ENCODE assay signal across 23 cellular contexts in genomic region chr1:53636621-53637171, GRCh38.
DNase-seq lines count a peak whose midpoint lies in the region; TF ChIP-seq lines count a peak whose summit lies in the region.
"Had no signal": no experiment of that assay in that cellular context is flagged by ENCODE, and none has a peak within 500 bp of the region (broad histone marks: within the 10 kb centered on the region; RNA-seq: fewer than 3 reads in every experiment).

No MANE protein-coding gene starts in this region.

- intact Hi-C loops in Caco-2 (cut with micrococcal nuclease; ENCODE audit: unreplicated experiment), result loop anchor here (1.0 kb wide), 1 partner anchor 151 kb away; no protein-coding TSS in a partner anchor

- no peak overlapping the region for H3K9ac ChIP-seq in trophoblast cell (ENCODE audit: low read length)
- H3K9ac ChIP-seq: KMS-11, parathyroid adenoma had no signal

- H3K9me3 Mint-ChIP-seq in Caco-2 (ENCODE audit: unreplicated experiment), result no peaks in the 10 kb centered on the region
- no peaks in the 10 kb centered on the region for H3K9me3 Mint-ChIP-seq in chondrocyte (ENCODE audit: low read depth)
- H3K9me3 Mint-ChIP-seq: activated CD8-positive, alpha-beta T cell treated with anti-CD3 and anti-CD28 coated beads for 36 hours; activated naive CD4-positive, alpha-beta T cell treated with anti-CD3 and anti-CD28 coated beads, Interleukin-2, amount 50 U/mL, for 72 hours; activated T-cell treated with anti-CD3 and anti-CD28 coated beads, Interleukin-2, amount 50 U/mL, for 72 hours; CD4-positive, alpha-beta T cell; natural killer cell treated with Interleukin-12 subunit alpha and Interleukin-12 subunit beta and Interleukin-15 and Interleukin-18, amount 100 ng/mL, for 72 hours; WTC11 had no signal

- no peak for TF ChIP-seq POLR2A in tibial nerve (IDR thresholded peaks at IDR 0.05)

- H3K27me3 ChIP-seq in Caco-2 (replicated peaks; ENCODE audit: control insufficient read depth, insufficient read depth, low read length) (no peaks in the 10 kb centered on the region), trophoblast cell (ENCODE audit: insufficient read depth, low read length) (no peaks in the 10 kb centered on the region), tibial nerve (no peaks in the 10 kb centered on the region)
- H3K27me3 ChIP-seq: ascending aorta had no signal

- H3K27me3 Mint-ChIP-seq in Caco-2 (ENCODE audit: insufficient read depth, unreplicated experiment) (peaks cover 3% of the 10 kb centered on the region), chondrocyte (ENCODE audit: low read depth) (no peaks in the 10 kb centered on the region)
- H3K27me3 Mint-ChIP-seq: activated CD8-positive, alpha-beta T cell treated with anti-CD3 and anti-CD28 coated beads for 36 hours; CD4-positive, alpha-beta T cell; natural killer cell treated with Interleukin-12 subunit alpha and Interleukin-12 subunit beta and Interleukin-15 and Interleukin-18, amount 100 ng/mL, for 72 hours had no signal

- no peak overlapping the region for H3K27ac ChIP-seq in 22Rv1
- no peak overlapping the region for H3K27ac ChIP-seq in trophoblast cell (ENCODE audit: low read depth, low read length)
- no peak overlapping the region for H3K27ac ChIP-seq in tibial nerve
- H3K27ac ChIP-seq: ascending aorta, epithelial cell of prostate, heart right ventricle, KMS-11, left lung, parathyroid adenoma had no signal

- no peak overlapping the region for H3K4me3 ChIP-seq in Caco-2 (ENCODE audit: low read depth, low read length)
- H3K4me3 ChIP-seq in trophoblast cell (ENCODE audit: low read depth, low read length), result peak overlapping the region; percentile 29
- no peak overlapping the region for H3K4me3 ChIP-seq in tibial nerve
- H3K4me3 ChIP-seq: ascending aorta, heart right ventricle, left lung had no signal

- no peak overlapping the region for H3K18ac ChIP-seq in trophoblast cell (ENCODE audit: low read length)

- no TSS peak for BruUV-seq in Caco-2 (replicated peaks; lab: Mats Ljungman, UMichigan)

- no peak overlapping the region for H4K8ac ChIP-seq in trophoblast cell (ENCODE audit: low read depth, low read length)

- H2AFZ ChIP-seq in trophoblast cell (ENCODE audit: insufficient read depth, low read length, poor library complexity), result no peak overlapping the region
- H2AFZ ChIP-seq: parathyroid adenoma had no signal

- POLR2A ChIA-PET in Caco-2 (lab: Charles Lee), result no interaction called here

- TF ChIP-seq EP300 in tibial nerve (IDR thresholded peaks at IDR 0.05), result no peak

- 0 out of 2 replicates have a peak, but pooled peaks have one; percentile 10 for TF ChIP-seq CTCF in 22Rv1 (IDR thresholded peaks at IDR 0.05)
- no peak for TF ChIP-seq CTCF in Caco-2 (IDR thresholded peaks at IDR 0.05; ENCODE audit: insufficient read depth in 1 of 2, low read depth in 1 of 2, low read length in 1 of 2, severe bottlenecking in 1 of 2, unreplicated experiment in 1 of 2)
- no peak for TF ChIP-seq CTCF in chondrocyte (IDR thresholded peaks at IDR 0.05)
- TF ChIP-seq CTCF in tibial nerve (IDR thresholded peaks at IDR 0.05), result no peak

- H2BK5ac ChIP-seq in trophoblast cell (ENCODE audit: low read depth, low read length, poor library complexity), result no peak overlapping the region

- H3K79me2 ChIP-seq in trophoblast cell (ENCODE audit: control insufficient read depth, insufficient read depth, low read length, poor library complexity), result no peaks in the 10 kb centered on the region
- H3K79me2 ChIP-seq: parathyroid adenoma had no signal

- no peak overlapping the region for H4K91ac ChIP-seq in trophoblast cell (ENCODE audit: low read depth, low read length)

- no peak overlapping the region for H3K23ac ChIP-seq in trophoblast cell (ENCODE audit: low read length)

- H3K9me3 ChIP-seq in Caco-2 (no peaks in the 10 kb centered on the region), trophoblast cell (ENCODE audit: insufficient read depth, low read depth, low read length) (peaks cover 3% of the 10 kb centered on the region), tibial nerve (no peaks in the 10 kb centered on the region)
- H3K9me3 ChIP-seq: ascending aorta, heart right ventricle, left lung had no signal

- no peak overlapping the region for H2AK5ac ChIP-seq in trophoblast cell (ENCODE audit: low read length)

- no peaks in the 10 kb centered on the region for H3K79me1 ChIP-seq in trophoblast cell (ENCODE audit: low read length)

- H2BK120ac ChIP-seq in trophoblast cell (ENCODE audit: insufficient read depth, low read length, poor library complexity), result no peak overlapping the region

- no peaks in the 10 kb centered on the region for H3K4me1 Mint-ChIP-seq in Caco-2 (ENCODE audit: low read depth, unreplicated experiment)
- peaks cover 16% of the 10 kb centered on the region for H3K4me1 Mint-ChIP-seq in chondrocyte (ENCODE audit: low read depth)

- no peaks in the 10 kb centered on the region for H3K4me1 ChIP-seq in Caco-2
- H3K4me1 ChIP-seq in trophoblast cell (ENCODE audit: control insufficient read depth in 1 of 2, insufficient read depth in 2 of 2, low read length in 2 of 2), result no peaks in the 10 kb centered on the region
- H3K4me1 ChIP-seq in tibial nerve, result no peaks in the 10 kb centered on the region
- H3K4me1 ChIP-seq: ascending aorta, heart right ventricle, left lung, parathyroid adenoma had no signal

- H3K4me3 Mint-ChIP-seq in Caco-2 (ENCODE audit: unreplicated experiment), result no peak overlapping the region
- no peak overlapping the region for H3K4me3 Mint-ChIP-seq in chondrocyte (ENCODE audit: unreplicated experiment)
- H3K4me3 Mint-ChIP-seq: activated CD8-positive, alpha-beta T cell treated with anti-CD3 and anti-CD28 coated beads for 36 hours; activated T-cell treated with anti-CD3 and anti-CD28 coated beads, Interleukin-2, amount 50 U/mL, for 72 hours; CD4-positive, alpha-beta T cell; natural killer cell treated with Interleukin-12 subunit alpha and Interleukin-12 subunit beta and Interleukin-15 and Interleukin-18, amount 100 ng/mL, for 72 hours; WTC11 had no signal

- no peak overlapping the region for H4K12ac ChIP-seq in trophoblast cell (ENCODE audit: low read depth, low read length)

- no peak overlapping the region for H3K14ac ChIP-seq in trophoblast cell (ENCODE audit: low read length)

- peak; percentile 26 to 41 for DNase-seq in Caco-2
- peak; percentile 79 for DNase-seq in chondrocyte (ENCODE audit: low spot score)
- DNase-seq in trophoblast cell, result no peak
- DNase-seq in NK-92 treated with Interleukin-12 subunit alpha and Interleukin-12 subunit beta, amount 100 ng/mL, for 24 hours (lab: John Stamatoyannopoulos, UW), result no peak
- DNase-seq in cerebellar nuclear complex (lab: John Stamatoyannopoulos, UW), result no peak
- DNase-seq in tibial nerve (ENCODE audit: low spot score in 2 of 2), result no peak
- no peak for DNase-seq in activated CD4-positive, alpha-beta T cell treated with anti-CD3 and anti-CD28 coated beads, Interleukin-2, amount 50 U/mL, for 1 hour
- DNase-seq: activated CD8-positive, alpha-beta T cell treated with anti-CD3 and anti-CD28 coated beads for 36 hours; activated T-cell treated with anti-CD3 and anti-CD28 coated beads, Interleukin-2, amount 50 U/mL, for 72 hours; central memory CD4-positive, alpha-beta T cell; heart right ventricle; midbrain; NCI-H1930 had no signal

- no peaks in the 10 kb centered on the region for H3K36me3 ChIP-seq in Caco-2 (ENCODE audit: control insufficient read depth, insufficient read depth, low read length)
- no peaks in the 10 kb centered on the region for H3K36me3 ChIP-seq in trophoblast cell (ENCODE audit: control insufficient read depth in 1 of 2, insufficient read depth in 2 of 2, low read length in 2 of 2)
- no peaks in the 10 kb centered on the region for H3K36me3 ChIP-seq in tibial nerve
- H3K36me3 ChIP-seq: ascending aorta, heart right ventricle, left lung had no signal

- WGBS in trophoblast cell (ENCODE audit: extremely low coverage, insufficient coverage, insufficient read length), result no CpG with 5 or more reads among the region's 11 CpGs
- WGBS in tibial nerve, 2 donors, result 90 to 92% methylated on average over 9 to 11 of the region's 11 CpGs

- no peak overlapping the region for H3K27ac Mint-ChIP-seq in Caco-2 (ENCODE audit: unreplicated experiment)
- H3K27ac Mint-ChIP-seq in chondrocyte (ENCODE audit: unreplicated experiment), result no peak overlapping the region
- H3K27ac Mint-ChIP-seq: activated CD8-positive, alpha-beta T cell treated with anti-CD3 and anti-CD28 coated beads for 36 hours; activated naive CD4-positive, alpha-beta T cell treated with anti-CD3 and anti-CD28 coated beads, Interleukin-2, amount 50 U/mL, for 72 hours; activated T-cell treated with anti-CD3 and anti-CD28 coated beads, Interleukin-2, amount 50 U/mL, for 72 hours; CD4-positive, alpha-beta T cell; natural killer cell treated with Interleukin-12 subunit alpha and Interleukin-12 subunit beta and Interleukin-15 and Interleukin-18, amount 100 ng/mL, for 72 hours; WTC11 had no signal

- CTCF ChIA-PET in Caco-2 (lab: Charles Lee), result interaction anchor here (1.3 kb wide), 1 partner anchor 151 kb away, joined by 10 read pairs; no protein-coding TSS in a partner anchor

- H2BK12ac ChIP-seq in trophoblast cell (ENCODE audit: low read length), result no peak overlapping the region

- H3K4me2 ChIP-seq in trophoblast cell (ENCODE audit: low read length), result no peak overlapping the region
- H3K4me2 ChIP-seq: KMS-11 had no signal

- no peak overlapping the region for H3K4ac ChIP-seq in trophoblast cell (ENCODE audit: low read depth, low read length)

- H3K36me3 Mint-ChIP-seq in Caco-2 (ENCODE audit: insufficient read depth, unreplicated experiment), result no peaks in the 10 kb centered on the region
- no peaks in the 10 kb centered on the region for H3K36me3 Mint-ChIP-seq in chondrocyte (ENCODE audit: low read depth)
- H3K36me3 Mint-ChIP-seq: activated naive CD4-positive, alpha-beta T cell treated with anti-CD3 and anti-CD28 coated beads, Interleukin-2, amount 50 U/mL, for 72 hours; natural killer cell treated with Interleukin-12 subunit alpha and Interleukin-12 subunit beta and Interleukin-15 and Interleukin-18, amount 100 ng/mL, for 72 hours; WTC11 had no signal

Comparison
In these comparisons a context has a peak if more than half of its experiments do, and no peak if none do; other contexts are left out.
1. DNase-seq: peak in Caco-2 (2 of 2) and chondrocyte (single experiment); none in trophoblast cell (0 of 2), NK-92 treated with Interleukin-12 subunit alpha and Interleukin-12 subunit beta, amount 100 ng/mL, for 24 hours (single experiment), cerebellar nuclear complex (0 of 2), tibial nerve (0 of 2) and activated CD4-positive, alpha-beta T cell treated with anti-CD3 and anti-CD28 coated beads, Interleukin-2, amount 50 U/mL, for 1 hour (single experiment).